9 cellular contexts compared by ENCODE assay signal in genomic region chr1:83882906-83883305, GRCh38.
DNase-seq lines count a peak whose midpoint lies in the region; ATAC-seq and TF ChIP-seq lines count a peak whose summit lies in the region.
"Had no signal": no experiment of that assay in that cellular context is flagged by ENCODE, and none has a peak within 500 bp of the region (broad histone marks: within the 10 kb centered on the region; RNA-seq: fewer than 3 reads in every experiment).

No MANE protein-coding gene starts in this region.

- TF ChIP-seq POLR2A in Peyer's patch (IDR thresholded peaks at IDR 0.05): no peak

- H3K27me3 ChIP-seq in H9 (ENCODE audit: insufficient read depth, low read length): no peaks in the 10 kb centered on the region
- H3K27me3 ChIP-seq in Peyer's patch: no peaks in the 10 kb centered on the region

- H3K4me2 ChIP-seq in H9 (ENCODE audit: insufficient read depth, insufficient read length, low read length): no peak overlapping the region

- H3K23ac ChIP-seq in H9 (ENCODE audit: insufficient read length, low read depth, low read length): no peak overlapping the region

- H3K18ac ChIP-seq in H9 (ENCODE audit: insufficient read length, low read depth, low read length): no peak overlapping the region

- H2BK15ac ChIP-seq in H9 (ENCODE audit: low read depth, low read length): no peak overlapping the region

- H3K9me3 ChIP-seq in H9 (ENCODE audit: control insufficient read depth, low read depth, low read length) (no peaks in the 10 kb centered on the region), Peyer's patch (no peaks in the 10 kb centered on the region)

- H3K4ac ChIP-seq in H9 (ENCODE audit: low read depth, low read length): no peak overlapping the region

- H4K5ac ChIP-seq in H9 (ENCODE audit: insufficient read length, low read depth, low read length): no peak overlapping the region

- H3K23me2 ChIP-seq in H9 (ENCODE audit: insufficient read length, low read depth, low read length, poor library complexity, severe bottlenecking): no peaks in the 10 kb centered on the region

- no peaks in the 10 kb centered on the region for H3K36me3 Mint-ChIP-seq in H9 (ENCODE audit: insufficient read depth in 1 of 3, low read depth in 3 of 3)

- no peaks in the 10 kb centered on the region for H3K79me1 ChIP-seq in H9 (ENCODE audit: insufficient read depth, low read depth, low read length, poor library complexity, severe bottlenecking)

- no peak overlapping the region for H4K8ac ChIP-seq in H9 (replicated peaks; ENCODE audit: insufficient read length, low read depth, low read length)

- H3K4me3 ChIP-seq in fibroblast of the aortic adventitia (ENCODE audit: low read depth, low read length): no peak overlapping the region
- no peak overlapping the region for H3K4me3 ChIP-seq in Peyer's patch

- no peak overlapping the region for H3K56ac ChIP-seq in H9 (ENCODE audit: insufficient read length, low read depth, low read length)

- H3K79me2 ChIP-seq in H9 (ENCODE audit: insufficient read depth, low read length): no peaks in the 10 kb centered on the region

- no peaks in the 10 kb centered on the region for H4K20me1 ChIP-seq in H9 (ENCODE audit: control insufficient read depth, insufficient read depth, insufficient read length)

- peak; percentile 48 for DNase-seq in AG08395 (ENCODE audit: low spot score)
- peak; percentile 28 for DNase-seq in H9
- peak; percentile 80 for DNase-seq in NCI-H774 (lab: John Stamatoyannopoulos, UW)
- peak; percentile 43 for DNase-seq in fibroblast of the aortic adventitia (ENCODE audit: low read depth)
- no peak for DNase-seq in Peyer's patch
- no peak for DNase-seq in substantia nigra (lab: John Stamatoyannopoulos, UW)
- DNase-seq in stimulated activated CD4-positive, alpha-beta T cell treated with anti-CD3 and anti-CD28 coated beads, Interleukin-4, amount 100 ng/mL, for 24 hours: no peak
- DNase-seq: activated CD4-positive, CD25-positive, alpha-beta regulatory T cell had no signal

- no peaks in the 10 kb centered on the region for H3K9me3 Mint-ChIP-seq in H9

- H3K14ac ChIP-seq in H9 (ENCODE audit: insufficient read depth, low read length): no peak overlapping the region

- no peak overlapping the region for H4K91ac ChIP-seq in H9 (ENCODE audit: insufficient read length, low read depth, low read length)

- H3K27ac Mint-ChIP-seq in H9: no peak overlapping the region

- H3K4me1 ChIP-seq in H9 (ENCODE audit: insufficient read depth, low read length): no peaks in the 10 kb centered on the region
- no peaks in the 10 kb centered on the region for H3K4me1 ChIP-seq in Peyer's patch

- no peak overlapping the region for H2BK120ac ChIP-seq in H9 (ENCODE audit: low read depth, low read length, poor library complexity, severe bottlenecking)

- TF ChIP-seq CTCF in H9 (conservative IDR thresholded peaks at IDR 0.05) (peak; percentile 53), fibroblast of the aortic adventitia (IDR thresholded peaks at IDR 0.05; ENCODE audit: insufficient read depth, low read length) (peak; percentile 23), Peyer's patch (IDR thresholded peaks at IDR 0.05) (peak in 2 of 6 experiments; percentile 18 to 29)

- no peak overlapping the region for H2AK5ac ChIP-seq in H9 (ENCODE audit: insufficient read length, low read length)

- peaks cover 2 to 3% of the 10 kb centered on the region in 2 experiments; a peak in 2 of 4 replicates for H3K4me1 Mint-ChIP-seq in H9

- no peak overlapping the region for H2BK5ac ChIP-seq in H9 (ENCODE audit: insufficient read length, low read length)

- H3K36me3 ChIP-seq in Peyer's patch: no peaks in the 10 kb centered on the region

- H2AFZ ChIP-seq in H9 (ENCODE audit: low read length): no peak overlapping the region

- H3K4me3 Mint-ChIP-seq in H9: no peak overlapping the region

- WGBS in H9 (ENCODE audit: extremely low coverage, insufficient read length, low lambda C conversion rate): no CpG with 5 or more reads among the region's 2 CpGs

- H3K27ac ChIP-seq in H9 (ENCODE audit: insufficient read length, low read depth, low read length) (no peak overlapping the region), Peyer's patch (no peak overlapping the region), substantia nigra (ENCODE audit: low read depth, low read length, poor library complexity, severe bottlenecking) (no peak overlapping the region)

- no peak overlapping the region for H3K9ac ChIP-seq in H9 (ENCODE audit: extremely low read depth, insufficient read length, low read length)

- no peak overlapping the region for H2BK20ac ChIP-seq in H9 (ENCODE audit: low read depth, low read length, poor library complexity, severe bottlenecking)

- ATAC-seq in HG02642 (IDR thresholded peaks at IDR 0.05; ENCODE audit: poor library complexity, unreplicated experiment): no peak

- H3T11ph ChIP-seq in H9 (ENCODE audit: low read length): no peak overlapping the region

- H2BK12ac ChIP-seq in H9 (ENCODE audit: insufficient read length, low read depth, low read length): no peak overlapping the region

- no peaks in the 10 kb centered on the region for H3K27me3 Mint-ChIP-seq in H9 (ENCODE audit: low read depth)

Comparison
In these comparisons a context has a peak if more than half of its experiments do, and no peak if none do; other contexts are left out.
1. DNase-seq: peak in AG08395 (single experiment), H9 (single experiment), NCI-H774 (single experiment) and fibroblast of the aortic adventitia (single experiment); none in Peyer's patch (0 of 3), substantia nigra (0 of 49) and stimulated activated CD4-positive, alpha-beta T cell treated with anti-CD3 and anti-CD28 coated beads, Interleukin-4, amount 100 ng/mL, for 24 hours (single experiment).